In the genomic region with DNA sequence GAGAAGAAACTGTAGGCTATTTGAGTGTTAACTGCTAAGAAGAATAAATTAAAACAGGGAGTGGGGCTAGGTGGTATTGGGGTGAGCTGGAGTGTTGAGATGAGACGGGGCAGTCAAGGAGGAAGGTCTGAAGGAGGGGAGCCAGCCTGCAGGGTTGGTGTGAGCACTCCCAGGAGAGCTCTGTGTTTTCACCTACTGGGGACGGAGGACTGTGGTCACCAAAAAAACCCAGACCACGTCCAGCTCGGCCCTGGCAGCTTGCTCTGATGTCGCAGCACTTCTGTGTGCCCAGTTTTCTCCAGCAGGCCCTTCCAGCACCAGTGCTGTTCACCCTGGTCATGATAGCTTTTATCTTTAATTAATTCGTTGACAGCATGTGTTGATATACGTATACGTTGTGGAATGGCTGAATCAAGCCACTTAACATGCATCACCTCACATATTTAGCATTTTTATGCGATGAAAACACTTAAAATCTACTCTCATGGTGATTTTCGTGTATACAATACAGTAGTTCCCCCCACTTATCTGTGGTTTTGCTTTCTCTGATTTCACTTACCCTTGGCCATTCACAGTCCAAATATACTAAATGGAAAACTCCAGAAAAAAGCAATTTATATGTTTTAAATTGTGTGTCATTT, we compare ENCODE assay signal across 19 cellular contexts. TPM values are rescaled to one million over a fixed set of nuclear protein-coding genes. Genes with fewer than 3 reads are reported as not detected.
A peak's percentile ranks its signal among the peaks of the same experiment; 100 is the strongest.
DNase-seq lines count a peak whose midpoint lies in the region; ATAC-seq, FAIRE-seq and TF ChIP-seq lines count a peak whose summit lies in the region.
"Had no signal": no experiment of that assay in that cellular context is flagged by ENCODE, and none has a peak within 500 bp of the region (broad histone marks: within the 10 kb centered on the region; RNA-seq: fewer than 3 reads in every experiment).

No MANE protein-coding gene starts in this region.

- no TSS peak for BruUV-seq in A673 (replicated peaks; lab: Mats Ljungman, UMichigan)

- H3K36me3 ChIP-seq in bronchial epithelial cell (ENCODE audit: control insufficient read depth, insufficient read depth, low read length) (no peaks in the 10 kb centered on the region), A673 (ENCODE audit: insufficient read depth, low read length, poor library complexity, severe bottlenecking) (no peaks in the 10 kb centered on the region)
- H3K36me3 ChIP-seq: SJSA1 had no signal

- H3K27ac Mint-ChIP-seq in type B pancreatic cell, result no peak overlapping the region
- H3K27ac Mint-ChIP-seq: B cell; CD4-positive, alpha-beta T cell had no signal

- TF ChIP-seq CTCF in bronchial epithelial cell (IDR thresholded peaks at IDR 0.05; ENCODE audit: insufficient read depth, low read length, severe bottlenecking) (no peak), type B pancreatic cell (conservative IDR thresholded peaks at IDR 0.05) (no peak), A673 (conservative IDR thresholded peaks at IDR 0.05; ENCODE audit: low read depth, low read length) (no peak)

- H3K9me3 Mint-ChIP-seq in type B pancreatic cell, result peaks cover 5% of the 10 kb centered on the region
- H3K9me3 Mint-ChIP-seq: CD4-positive, alpha-beta T cell had no signal

- H3K27me3 Mint-ChIP-seq in type B pancreatic cell, result no peaks in the 10 kb centered on the region
- H3K27me3 Mint-ChIP-seq: CD4-positive, alpha-beta T cell had no signal

- FAIRE-seq in bronchial epithelial cell (lab: Jason Lieb, UNC), result peak; percentile 66

- no peak overlapping the region for H3K27ac ChIP-seq in A673 (ENCODE audit: low read depth, low read length, poor library complexity, severe bottlenecking)
- H3K27ac ChIP-seq: SJSA1 had no signal

- H3K27me3 ChIP-seq in bronchial epithelial cell (ENCODE audit: control insufficient read depth, insufficient read depth, low read length), result no peaks in the 10 kb centered on the region
- H3K27me3 ChIP-seq in A673 (replicated peaks; ENCODE audit: insufficient read depth, low read depth, low read length, poor library complexity), result no peaks in the 10 kb centered on the region
- H3K27me3 ChIP-seq: SJSA1 had no signal

- CTCF ChIA-PET in A673 (lab: Charles Lee), result interaction anchor here (0.5 kb wide), 1 partner anchor 288 kb away, joined by 3 read pairs; no protein-coding TSS in a partner anchor

- no peaks in the 10 kb centered on the region for H3K4me1 ChIP-seq in A673 (ENCODE audit: insufficient read depth, low read length, poor library complexity, severe bottlenecking)
- H3K4me1 ChIP-seq: SJSA1 had no signal

- no peaks in the 10 kb centered on the region for H3K4me1 Mint-ChIP-seq in type B pancreatic cell (ENCODE audit: unreplicated experiment)
- H3K4me1 Mint-ChIP-seq: B cell had no signal

- POLR2A ChIA-PET in A673 (lab: Charles Lee; ENCODE audit: low non-redundant PET), result no interaction called here

- no peak for ATAC-seq in GM19397 (IDR thresholded peaks at IDR 0.05; ENCODE audit: unreplicated experiment)
- ATAC-seq: PC-3 had no signal

- H3K4me3 ChIP-seq in bronchial epithelial cell (ENCODE audit: low read depth, low read length), result no peak overlapping the region
- H3K4me3 ChIP-seq in A673 (ENCODE audit: low read depth, low read length, poor library complexity, severe bottlenecking), result no peak overlapping the region
- H3K4me3 ChIP-seq: SJSA1 had no signal

- no peaks in the 10 kb centered on the region for H3K9me3 ChIP-seq in A673 (ENCODE audit: low read depth, low read length, poor library complexity, severe bottlenecking)

- no peak overlapping the region for H3K4me3 Mint-ChIP-seq in type B pancreatic cell
- H3K4me3 Mint-ChIP-seq: B cell; CD4-positive, alpha-beta T cell had no signal

- intact Hi-C loops in A673 (cut with micrococcal nuclease; ENCODE audit: unreplicated experiment), result no loop called here

- no peaks in the 10 kb centered on the region for H3K36me3 Mint-ChIP-seq in type B pancreatic cell

- DNase-seq in ELR (ENCODE audit: low read depth), result peak; percentile 2
- peak; percentile 94 for DNase-seq in NCI-H226
- DNase-seq in bronchial epithelial cell (ENCODE audit: low read depth), result peak; percentile 38
- peak; percentile 29 for DNase-seq in type B pancreatic cell (ENCODE audit: extremely low spot score, unreplicated experiment)
- no peak for DNase-seq in A673 (ENCODE audit: low spot score)
- DNase-seq in NCI-H510A treated with DMSO at 0.1 percent for 48 hours (lab: John Stamatoyannopoulos, UW), result no peak
- DNase-seq: CD4-positive, alpha-beta T cell; DMS79 treated with DMSO at 0.1 percent for 48 hours; HCEC 1CT; MV-4-11; NCI-H1930; NCI-H2171; NCI-H446 treated with DMSO at 0.1 percent for 48 hours; NCI-H748 treated with DMSO at 0.1 percent for 48 hours; PC-3; SW 1271 had no signal

RNA-seq across cellular contexts. Expression of gene FAM3B, which starts 12.2 kb away (rescaled TPM):
- total RNA-seq in bronchial epithelial cell (not detected in 2 replicates), type B pancreatic cell (ENCODE audit: low replicate concordance) (4.7 and 10.3 TPM in 2 replicates), A673 (2021) (not detected in 2 replicates)
- total RNA-seq: B cell; CD4-positive, alpha-beta T cell; PC-3; SJSA1 had no signal

RNA-seq across cellular contexts. Expression of gene MX2, which starts 33.0 kb away (rescaled TPM):
- total RNA-seq in bronchial epithelial cell (0.13 and 0.26 TPM in 2 replicates), type B pancreatic cell (ENCODE audit: low replicate concordance) (0.92 and 2.0 TPM in 2 replicates), A673 (2021) (not detected in 2 replicates)
- total RNA-seq: SJSA1 had no signal

Comparison
In these comparisons a context has a peak if more than half of its experiments do, and no peak if none do; other contexts are left out.
1. DNase-seq: peak in ELR (single experiment), NCI-H226 (single experiment), bronchial epithelial cell (single experiment) and type B pancreatic cell (single experiment); none in A673 (single experiment) and NCI-H510A treated with DMSO at 0.1 percent for 48 hours (single experiment).